Comparison of ENCODE assay signal across 1 cellular context in genomic region chr16:57244767-57245471, GRCh38.
A peak's percentile ranks its signal among the peaks of the same experiment; 100 is the strongest.
TF ChIP-seq lines count a peak whose summit lies in the region.

TSS of gene ARL2BP (plus strand) at chr16:57245259. CDS start at chr16:57245368, 109 bp downstream.

TF ChIP-seq in HepG2, 621 proteins besides CTCF, POLR2A, EP300 and RAD21 (continued from another document and continues in another):
- TF ChIP-seq, protein P1, sequence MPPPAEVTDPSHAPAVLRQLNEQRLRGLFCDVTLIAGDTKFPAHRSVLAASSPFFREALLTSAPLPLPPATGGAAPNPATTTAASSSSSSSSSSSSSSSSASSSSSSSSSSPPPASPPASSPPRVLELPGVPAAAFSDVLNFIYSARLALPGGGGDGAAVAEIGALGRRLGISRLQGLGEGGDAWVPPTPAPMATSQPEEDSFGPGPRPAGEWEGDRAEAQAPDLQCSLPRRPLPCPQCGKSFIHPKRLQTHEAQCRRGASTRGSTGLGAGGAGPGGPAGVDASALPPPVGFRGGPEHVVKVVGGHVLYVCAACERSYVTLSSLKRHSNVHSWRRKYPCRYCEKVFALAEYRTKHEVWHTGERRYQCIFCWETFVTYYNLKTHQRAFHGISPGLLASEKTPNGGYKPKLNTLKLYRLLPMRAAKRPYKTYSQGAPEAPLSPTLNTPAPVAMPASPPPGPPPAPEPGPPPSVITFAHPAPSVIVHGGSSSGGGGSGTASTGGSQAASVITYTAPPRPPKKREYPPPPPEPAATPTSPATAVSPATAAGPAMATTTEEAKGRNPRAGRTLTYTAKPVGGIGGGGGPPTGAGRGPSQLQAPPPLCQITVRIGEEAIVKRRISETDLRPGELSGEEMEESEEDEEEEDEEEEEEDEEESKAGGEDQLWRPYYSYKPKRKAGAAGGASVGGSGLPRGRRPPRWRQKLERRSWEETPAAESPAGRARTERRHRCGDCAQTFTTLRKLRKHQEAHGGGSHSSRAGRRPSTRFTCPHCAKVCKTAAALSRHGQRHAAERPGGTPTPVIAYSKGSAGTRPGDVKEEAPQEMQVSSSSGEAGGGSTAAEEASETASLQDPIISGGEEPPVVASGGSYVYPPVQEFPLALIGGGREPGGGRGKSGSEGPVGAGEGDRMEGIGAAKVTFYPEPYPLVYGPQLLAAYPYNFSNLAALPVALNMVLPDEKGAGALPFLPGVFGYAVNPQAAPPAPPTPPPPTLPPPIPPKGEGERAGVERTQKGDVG (CRISPR knock-in tag; IDR thresholded peaks at IDR 0.05; ENCODE audit: borderline replicate concordance): peak; percentile 75; the same call in 1 of the 2 replicates
- no peak; the same call in 1 of the 2 replicates for TF ChIP-seq MTF2 (CRISPR knock-in tag; IDR thresholded peaks at IDR 0.05; ENCODE audit: borderline replicate concordance)
- 0 out of 2 replicates have a peak, but pooled peaks have one; percentile 26 for TF ChIP-seq GATAD2A (CRISPR knock-in tag; IDR thresholded peaks at IDR 0.05)
- TF ChIP-seq ZNF33A (CRISPR knock-in tag; IDR thresholded peaks at IDR 0.05; ENCODE audit: borderline replicate concordance): no peak
- peak; percentile 94; the same call in 1 of the 2 replicates for TF ChIP-seq TMF1 (CRISPR knock-in tag; IDR thresholded peaks at IDR 0.05; ENCODE audit: low read depth)
- TF ChIP-seq PRPF4 (IDR thresholded peaks at IDR 0.05; ENCODE audit: low read depth, low read length, poor library complexity, severe bottlenecking): no peak
- peak; percentile 67; the same call in 1 of the 2 replicates for TF ChIP-seq ZNF224 (CRISPR knock-in tag; IDR thresholded peaks at IDR 0.05)
- TF ChIP-seq ZNF710 (CRISPR knock-in tag; IDR thresholded peaks at IDR 0.05; ENCODE audit: borderline replicate concordance): no peak
- no peak; the same call in 1 of the 2 replicates for TF ChIP-seq NFE2L1 (CRISPR knock-in tag; IDR thresholded peaks at IDR 0.05; ENCODE audit: borderline replicate concordance)
- TF ChIP-seq HOXA5 (CRISPR knock-in tag; IDR thresholded peaks at IDR 0.05): peak; percentile 65
- TF ChIP-seq, protein P2, sequence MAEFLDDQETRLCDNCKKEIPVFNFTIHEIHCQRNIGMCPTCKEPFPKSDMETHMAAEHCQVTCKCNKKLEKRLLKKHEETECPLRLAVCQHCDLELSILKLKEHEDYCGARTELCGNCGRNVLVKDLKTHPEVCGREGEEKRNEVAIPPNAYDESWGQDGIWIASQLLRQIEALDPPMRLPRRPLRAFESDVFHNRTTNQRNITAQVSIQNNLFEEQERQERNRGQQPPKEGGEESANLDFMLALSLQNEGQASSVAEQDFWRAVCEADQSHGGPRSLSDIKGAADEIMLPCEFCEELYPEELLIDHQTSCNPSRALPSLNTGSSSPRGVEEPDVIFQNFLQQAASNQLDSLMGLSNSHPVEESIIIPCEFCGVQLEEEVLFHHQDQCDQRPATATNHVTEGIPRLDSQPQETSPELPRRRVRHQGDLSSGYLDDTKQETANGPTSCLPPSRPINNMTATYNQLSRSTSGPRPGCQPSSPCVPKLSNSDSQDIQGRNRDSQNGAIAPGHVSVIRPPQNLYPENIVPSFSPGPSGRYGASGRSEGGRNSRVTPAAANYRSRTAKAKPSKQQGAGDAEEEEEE (CRISPR knock-in tag; IDR thresholded peaks at IDR 0.05; ENCODE audit: borderline replicate concordance): peak; percentile 32; the same call in 1 of the 2 replicates
- TF ChIP-seq SIN3B (IDR thresholded peaks at IDR 0.05; ENCODE audit: low read length): no peak
- TF ChIP-seq ATF7 (IDR thresholded peaks at IDR 0.05): no peak
- TF ChIP-seq ATF7 (CRISPR knock-in tag; IDR thresholded peaks at IDR 0.05): peak; percentile 73; the same call in 1 of the 2 replicates
- no peak for TF ChIP-seq SMAD9 (CRISPR knock-in tag; IDR thresholded peaks at IDR 0.05)
- TF ChIP-seq ETV6 (CRISPR knock-in tag; conservative IDR thresholded peaks at IDR 0.05): peak; percentile 80
- no peak for TF ChIP-seq ZNF512 (CRISPR knock-in tag; IDR thresholded peaks at IDR 0.05)
- TF ChIP-seq ARNT (IDR thresholded peaks at IDR 0.05): no peak
- TF ChIP-seq MAF1 (CRISPR knock-in tag; IDR thresholded peaks at IDR 0.05; ENCODE audit: borderline replicate concordance): no peak; the same call in 1 of the 2 replicates
- TF ChIP-seq ZFX (CRISPR knock-in tag; IDR thresholded peaks at IDR 0.05; ENCODE audit: low read depth): peak; percentile 100
- peak; percentile 51; the same call in 1 of the 2 replicates for TF ChIP-seq SATB2 (CRISPR knock-in tag; IDR thresholded peaks at IDR 0.05)
- no peak for TF ChIP-seq ZNF782 (CRISPR knock-in tag; IDR thresholded peaks at IDR 0.05; ENCODE audit: borderline replicate concordance)
- TF ChIP-seq, protein P3, sequence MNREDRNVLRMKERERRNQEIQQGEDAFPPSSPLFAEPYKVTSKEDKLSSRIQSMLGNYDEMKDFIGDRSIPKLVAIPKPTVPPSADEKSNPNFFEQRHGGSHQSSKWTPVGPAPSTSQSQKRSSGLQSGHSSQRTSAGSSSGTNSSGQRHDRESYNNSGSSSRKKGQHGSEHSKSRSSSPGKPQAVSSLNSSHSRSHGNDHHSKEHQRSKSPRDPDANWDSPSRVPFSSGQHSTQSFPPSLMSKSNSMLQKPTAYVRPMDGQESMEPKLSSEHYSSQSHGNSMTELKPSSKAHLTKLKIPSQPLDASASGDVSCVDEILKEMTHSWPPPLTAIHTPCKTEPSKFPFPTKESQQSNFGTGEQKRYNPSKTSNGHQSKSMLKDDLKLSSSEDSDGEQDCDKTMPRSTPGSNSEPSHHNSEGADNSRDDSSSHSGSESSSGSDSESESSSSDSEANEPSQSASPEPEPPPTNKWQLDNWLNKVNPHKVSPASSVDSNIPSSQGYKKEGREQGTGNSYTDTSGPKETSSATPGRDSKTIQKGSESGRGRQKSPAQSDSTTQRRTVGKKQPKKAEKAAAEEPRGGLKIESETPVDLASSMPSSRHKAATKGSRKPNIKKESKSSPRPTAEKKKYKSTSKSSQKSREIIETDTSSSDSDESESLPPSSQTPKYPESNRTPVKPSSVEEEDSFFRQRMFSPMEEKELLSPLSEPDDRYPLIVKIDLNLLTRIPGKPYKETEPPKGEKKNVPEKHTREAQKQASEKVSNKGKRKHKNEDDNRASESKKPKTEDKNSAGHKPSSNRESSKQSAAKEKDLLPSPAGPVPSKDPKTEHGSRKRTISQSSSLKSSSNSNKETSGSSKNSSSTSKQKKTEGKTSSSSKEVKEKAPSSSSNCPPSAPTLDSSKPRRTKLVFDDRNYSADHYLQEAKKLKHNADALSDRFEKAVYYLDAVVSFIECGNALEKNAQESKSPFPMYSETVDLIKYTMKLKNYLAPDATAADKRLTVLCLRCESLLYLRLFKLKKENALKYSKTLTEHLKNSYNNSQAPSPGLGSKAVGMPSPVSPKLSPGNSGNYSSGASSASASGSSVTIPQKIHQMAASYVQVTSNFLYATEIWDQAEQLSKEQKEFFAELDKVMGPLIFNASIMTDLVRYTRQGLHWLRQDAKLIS (CRISPR knock-in tag; IDR thresholded peaks at IDR 0.05): no peak; the same call in 1 of the 2 replicates
- no peak for TF ChIP-seq HMGA1 (CRISPR knock-in tag; conservative IDR thresholded peaks at IDR 0.05)
- no peak; the same call in 1 of the 2 replicates for TF ChIP-seq MYPOP (CRISPR knock-in tag; IDR thresholded peaks at IDR 0.05)
- TF ChIP-seq ZNF766 (CRISPR knock-in tag; IDR thresholded peaks at IDR 0.05; ENCODE audit: borderline replicate concordance): peak; percentile 97
- TF ChIP-seq ARNT2 (CRISPR knock-in tag; IDR thresholded peaks at IDR 0.05; ENCODE audit: low read depth): peak; percentile 95
- TF ChIP-seq HDAC6 (IDR thresholded peaks at IDR 0.05; ENCODE audit: low read depth, low read length): no peak
- peak; percentile 86; the same call in 1 of the 2 replicates for TF ChIP-seq GFI1 (CRISPR knock-in tag; IDR thresholded peaks at IDR 0.05; ENCODE audit: borderline replicate concordance)
- TF ChIP-seq ZBTB46 (CRISPR knock-in tag; IDR thresholded peaks at IDR 0.05; ENCODE audit: borderline replicate concordance): no peak
- peak; percentile 85 for TF ChIP-seq NFYC (CRISPR knock-in tag; IDR thresholded peaks at IDR 0.05)
- TF ChIP-seq ZFP37 (CRISPR knock-in tag; IDR thresholded peaks at IDR 0.05; ENCODE audit: borderline replicate concordance): peak; percentile 23; the same call in 1 of the 2 replicates
- TF ChIP-seq, protein P4, sequence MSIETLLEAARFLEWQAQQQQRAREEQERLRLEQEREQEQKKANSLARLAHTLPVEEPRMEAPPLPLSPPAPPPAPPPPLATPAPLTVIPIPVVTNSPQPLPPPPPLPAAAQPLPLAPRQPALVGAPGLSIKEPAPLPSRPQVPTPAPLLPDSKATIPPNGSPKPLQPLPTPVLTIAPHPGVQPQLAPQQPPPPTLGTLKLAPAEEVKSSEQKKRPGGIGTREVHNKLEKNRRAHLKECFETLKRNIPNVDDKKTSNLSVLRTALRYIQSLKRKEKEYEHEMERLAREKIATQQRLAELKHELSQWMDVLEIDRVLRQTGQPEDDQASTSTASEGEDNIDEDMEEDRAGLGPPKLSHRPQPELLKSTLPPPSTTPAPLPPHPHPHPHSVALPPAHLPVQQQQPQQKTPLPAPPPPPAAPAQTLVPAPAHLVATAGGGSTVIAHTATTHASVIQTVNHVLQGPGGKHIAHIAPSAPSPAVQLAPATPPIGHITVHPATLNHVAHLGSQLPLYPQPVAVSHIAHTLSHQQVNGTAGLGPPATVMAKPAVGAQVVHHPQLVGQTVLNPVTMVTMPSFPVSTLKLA (IDR thresholded peaks at IDR 0.05): peak; percentile 33; the same call in 1 of the 2 replicates
- peak; percentile 97; the same call in 1 of the 2 replicates for TF ChIP-seq KDM5B (CRISPR knock-in tag; IDR thresholded peaks at IDR 0.05; ENCODE audit: borderline replicate concordance)
- TF ChIP-seq ZNF260 (CRISPR knock-in tag; IDR thresholded peaks at IDR 0.05; ENCODE audit: borderline replicate concordance, low read depth): no peak
- peak; percentile 60; the same call in 1 of the 2 replicates for TF ChIP-seq IRX3 (CRISPR knock-in tag; IDR thresholded peaks at IDR 0.05; ENCODE audit: borderline replicate concordance, low read depth)
- TF ChIP-seq STAT5B (CRISPR knock-in tag; IDR thresholded peaks at IDR 0.05): 0 out of 2 replicates have a peak, but pooled peaks have one; percentile 64
- peak; percentile 66; the same call in 1 of the 2 replicates for TF ChIP-seq ZNF777 (CRISPR knock-in tag; IDR thresholded peaks at IDR 0.05)
- peak; percentile 44 for TF ChIP-seq CREB1 (IDR thresholded peaks at IDR 0.05)
- no peak for TF ChIP-seq CREB1 (CRISPR knock-in tag; IDR thresholded peaks at IDR 0.05)
- TF ChIP-seq ZNF607 (CRISPR knock-in tag; IDR thresholded peaks at IDR 0.05; ENCODE audit: borderline replicate concordance): peak; percentile 98
- TF ChIP-seq JARID2 (CRISPR knock-in tag; IDR thresholded peaks at IDR 0.05; ENCODE audit: insufficient replicate concordance): peak; percentile 14
- peak; percentile 90 for TF ChIP-seq ZGPAT (CRISPR knock-in tag; IDR thresholded peaks at IDR 0.05)
- no peak for TF ChIP-seq IKZF4 (CRISPR knock-in tag; IDR thresholded peaks at IDR 0.05; ENCODE audit: borderline replicate concordance, low read depth, not compliant biosample characterization)
